In genomic region chr1:236155399-236155767, GRCh38 we compare ENCODE assay signal across 14 cellular contexts.
"Had no signal": no experiment of that assay in that cellular context is flagged by ENCODE, and none has a peak within 500 bp of the region (broad histone marks: within the 10 kb centered on the region; RNA-seq: fewer than 3 reads in every experiment).

No MANE protein-coding gene starts in this region.

- H3K36me3 ChIP-seq: ascending aorta, gastrocnemius medialis, left ventricle myocardium inferior, neutrophil, upper lobe of left lung had no signal

- H3K27ac ChIP-seq: ascending aorta, gastrocnemius medialis, left ventricle myocardium inferior, neutrophil, upper lobe of left lung had no signal

- H3K4me1 ChIP-seq: ascending aorta, gastrocnemius medialis had no signal

- H3K4me3 ChIP-seq: ascending aorta, gastrocnemius medialis, left ventricle myocardium inferior, upper lobe of left lung had no signal

- H3K27me3 ChIP-seq: ascending aorta, gastrocnemius medialis, neutrophil, upper lobe of left lung had no signal

- H3K27me3 Mint-ChIP-seq: activated CD4-positive, alpha-beta memory T cell treated with anti-CD3 and anti-CD28 coated beads for 36 hours; activated naive CD8-positive, alpha-beta T cell treated with anti-CD3 and anti-CD28 coated beads for 36 hours had no signal

- H3K27ac Mint-ChIP-seq: activated CD4-positive, alpha-beta memory T cell treated with anti-CD3 and anti-CD28 coated beads for 36 hours; activated naive CD8-positive, alpha-beta T cell treated with anti-CD3 and anti-CD28 coated beads for 36 hours had no signal

- DNase-seq: activated CD4-positive, alpha-beta memory T cell treated with anti-CD3 and anti-CD28 coated beads for 36 hours; activated gamma-delta T cell; activated naive CD8-positive, alpha-beta T cell treated with anti-CD3 and anti-CD28 coated beads for 36 hours; activated T-cell treated with anti-CD3 and anti-CD28 coated beads, Interleukin-2, amount 50 U/mL, for 4 hours; effector CD4-positive, alpha-beta T cell; gastrocnemius medialis; left ventricle myocardium inferior; mesendoderm; stimulated activated naive CD4-positive, alpha-beta T cell treated with Interleukin-2 at 50 U/mL for 16 hours; SW 1271; upper lobe of left lung had no signal

- ATAC-seq: activated T-cell treated with anti-CD3 and anti-CD28 coated beads, Interleukin-2, amount 50 U/mL, for 4 hours; gastrocnemius medialis; right cardiac atrium had no signal

- H3K4me3 Mint-ChIP-seq: activated CD4-positive, alpha-beta memory T cell treated with anti-CD3 and anti-CD28 coated beads for 36 hours; activated naive CD8-positive, alpha-beta T cell treated with anti-CD3 and anti-CD28 coated beads for 36 hours; activated T-cell treated with anti-CD3 and anti-CD28 coated beads, Interleukin-2, amount 50 U/mL, for 4 hours had no signal

- H3K9me3 ChIP-seq: gastrocnemius medialis, left ventricle myocardium inferior, neutrophil, upper lobe of left lung had no signal
